Comparison of ENCODE assay signal across 18 cellular contexts in genomic region chr2:34025196-34025595, GRCh38.
DNase-seq lines count a peak whose midpoint lies in the region; ATAC-seq lines count a peak whose summit lies in the region.
"Had no signal": no experiment of that assay in that cellular context is flagged by ENCODE, and none has a peak within 500 bp of the region (broad histone marks: within the 10 kb centered on the region; RNA-seq: fewer than 3 reads in every experiment).

No MANE protein-coding gene starts in this region.

- POLR2A ChIA-PET in T-cell (lab: Charles Lee): no interaction called here

- H3K9me3 Mint-ChIP-seq in T-cell: peaks cover 0 to 4% (median 0%) of the 10 kb centered on the region in 3 donors
- no peaks in the 10 kb centered on the region for H3K9me3 Mint-ChIP-seq in activated T-cell treated with anti-CD3 and anti-CD28 coated beads, Interleukin-2, amount 50 U/mL, for 24 hours
- H3K9me3 Mint-ChIP-seq: CD8-positive, alpha-beta memory T cell; H9 had no signal

- H3K27ac ChIP-seq in SK-N-MC: peak overlapping the region; percentile 2; the same call in 1 of the 2 replicates

- CTCF ChIA-PET in T-cell (lab: Charles Lee): no interaction called here

- no peak overlapping the region for H3K4me3 ChIP-seq in SK-N-MC

- H3K27me3 Mint-ChIP-seq in T-cell: no peaks in the 10 kb centered on the region
- H3K27me3 Mint-ChIP-seq in activated T-cell treated with anti-CD3 and anti-CD28 coated beads, Interleukin-2, amount 50 U/mL, for 24 hours: no peaks in the 10 kb centered on the region
- H3K27me3 Mint-ChIP-seq: CD4-positive, CD25-positive, alpha-beta regulatory T cell; CD8-positive, alpha-beta memory T cell had no signal

- H3K4me3 Mint-ChIP-seq in T-cell: no peak overlapping the region
- H3K4me3 Mint-ChIP-seq in activated T-cell treated with anti-CD3 and anti-CD28 coated beads, Interleukin-2, amount 50 U/mL, for 24 hours: no peak overlapping the region
- H3K4me3 Mint-ChIP-seq: CD4-positive, CD25-positive, alpha-beta regulatory T cell; CD8-positive, alpha-beta memory T cell; H9 had no signal

- DNase-seq in M059J (ENCODE audit: low read depth) (peak; percentile 30), NCI-H526 (lab: John Stamatoyannopoulos, UW) (peak; percentile 94 to 95), SK-N-MC (ENCODE audit: low read depth, low spot score) (no peak), T-cell (no peak), NCI-H2081 treated with DMSO at 0.1 percent for 48 hours (lab: John Stamatoyannopoulos, UW) (no peak)
- no peak for DNase-seq in activated T-cell treated with anti-CD3 and anti-CD28 coated beads, Interleukin-2, amount 50 U/mL, for 24 hours
- DNase-seq: ACHN; BE2C; C1 segment of cervical spinal cord; CD4-positive, CD25-positive, alpha-beta regulatory T cell; CD8-positive, alpha-beta memory T cell; COR-L47; DMS 273 treated with DMSO at 0.1 percent for 48 hours; DMS53; DND-41; EL; H9 had no signal

- H3K9ac ChIP-seq in SK-N-MC (ENCODE audit: insufficient read length): no peak overlapping the region

- no peaks in the 10 kb centered on the region for H3K4me1 Mint-ChIP-seq in T-cell
- H3K4me1 Mint-ChIP-seq in activated T-cell treated with anti-CD3 and anti-CD28 coated beads, Interleukin-2, amount 50 U/mL, for 24 hours (ENCODE audit: low read depth): no peaks in the 10 kb centered on the region
- H3K4me1 Mint-ChIP-seq: CD4-positive, CD25-positive, alpha-beta regulatory T cell; CD8-positive, alpha-beta memory T cell had no signal

- H3K36me3 ChIP-seq in SK-N-MC (ENCODE audit: insufficient read depth, low read length): no peaks in the 10 kb centered on the region
- H3K36me3 ChIP-seq: BE2C had no signal

- ATAC-seq in T-cell (replicated peaks in 1 of 4): no peak
- ATAC-seq: HepG2 had no signal

- no peaks in the 10 kb centered on the region for H3K9me3 ChIP-seq in SK-N-MC (ENCODE audit: low read depth, low read length)
- H3K9me3 ChIP-seq: BE2C had no signal

- no peak overlapping the region for H3K27ac Mint-ChIP-seq in T-cell
- H3K27ac Mint-ChIP-seq in activated T-cell treated with anti-CD3 and anti-CD28 coated beads, Interleukin-2, amount 50 U/mL, for 24 hours: no peak overlapping the region
- H3K27ac Mint-ChIP-seq: CD4-positive, CD25-positive, alpha-beta regulatory T cell; CD8-positive, alpha-beta memory T cell; H9 had no signal

- H3K36me3 Mint-ChIP-seq in T-cell: no peaks in the 10 kb centered on the region
- no peaks in the 10 kb centered on the region for H3K36me3 Mint-ChIP-seq in activated T-cell treated with anti-CD3 and anti-CD28 coated beads, Interleukin-2, amount 50 U/mL, for 24 hours (ENCODE audit: low read depth)
- H3K36me3 Mint-ChIP-seq: CD4-positive, CD25-positive, alpha-beta regulatory T cell had no signal

Comparison
In these comparisons a context has a peak if more than half of its experiments do, and no peak if none do; other contexts are left out.
1. DNase-seq: peak in M059J (single experiment) and NCI-H526 (2 of 2); none in SK-N-MC (single experiment), T-cell (0 of 34), NCI-H2081 treated with DMSO at 0.1 percent for 48 hours (single experiment) and activated T-cell treated with anti-CD3 and anti-CD28 coated beads, Interleukin-2, amount 50 U/mL, for 24 hours (single experiment).